Comparison of ENCODE assay signal across 15 cellular contexts in genomic region chr12:80807640-80808288, GRCh38.
DNase-seq lines count a peak whose midpoint lies in the region; ATAC-seq and TF ChIP-seq lines count a peak whose summit lies in the region.
"Had no signal": no experiment of that assay in that cellular context is flagged by ENCODE, and none has a peak within 500 bp of the region (broad histone marks: within the 10 kb centered on the region; RNA-seq: fewer than 3 reads in every experiment).

No MANE protein-coding gene starts in this region.

- intact Hi-C loops in sigmoid colon (cut with DNase I) (no loop called here), spleen (cut with DNase I; ENCODE audit: low total_unique reads) (no loop called here)

- H3K27ac ChIP-seq in sigmoid colon (no peak overlapping the region), spleen (no peak overlapping the region)
- H3K27ac ChIP-seq: Peyer's patch, VCaP had no signal

- no peak for TF ChIP-seq CTCF in sigmoid colon (IDR thresholded peaks at IDR 0.05)
- no peak for TF ChIP-seq CTCF in spleen (IDR thresholded peaks at IDR 0.05 in 8 of 11, conservative IDR thresholded peaks at IDR 0.05 in 3 of 11)

- no peak for TF ChIP-seq POLR2A in sigmoid colon (IDR thresholded peaks at IDR 0.05)
- TF ChIP-seq POLR2A in spleen (IDR thresholded peaks at IDR 0.05): no peak

- DNase-seq in SIG-M5 treated with dmso at 0.1 percent for 504 hours (lab: John Stamatoyannopoulos, UW; ENCODE audit: unreplicated experiment): peak; percentile 28
- no peak for DNase-seq in SIG-M5 (lab: John Stamatoyannopoulos, UW)
- DNase-seq in sigmoid colon: no peak
- no peak for DNase-seq in spleen
- no peak for DNase-seq in NK-92 treated with Interleukin-12 subunit alpha and Interleukin-12 subunit beta, amount 100 ng/mL, for 24 hours (lab: John Stamatoyannopoulos, UW)
- no peak for DNase-seq in NCI-H526 (lab: John Stamatoyannopoulos, UW)
- DNase-seq: 8988T, cerebellar nuclear complex, NCI-H1417, nucleus accumbens, Peyer's patch had no signal

- H3K4me3 ChIP-seq in sigmoid colon (no peak overlapping the region), spleen (no peak overlapping the region)
- H3K4me3 ChIP-seq: Peyer's patch had no signal

- WGBS in sigmoid colon, 2 donors: 78 to 90% methylated on average over 4 of the region's 4 CpGs
- 76 to 93% (median 87%) methylated on average over 4 of the region's 4 CpGs for WGBS in spleen, 5 donors

- H3K4me1 ChIP-seq in sigmoid colon: no peaks in the 10 kb centered on the region
- H3K4me1 ChIP-seq in spleen: no peaks in the 10 kb centered on the region
- H3K4me1 ChIP-seq: Peyer's patch had no signal

- H3K27me3 ChIP-seq in sigmoid colon (no peaks in the 10 kb centered on the region), spleen (replicated peaks in 1 of 7) (no peaks in the 10 kb centered on the region)
- H3K27me3 ChIP-seq: Peyer's patch had no signal

- TF ChIP-seq EP300 in sigmoid colon (IDR thresholded peaks at IDR 0.05): no peak

- ATAC-seq in HG02623 (IDR thresholded peaks at IDR 0.05; ENCODE audit: unreplicated experiment) (peak; percentile 83), HG03442 (IDR thresholded peaks at IDR 0.05; ENCODE audit: unreplicated experiment) (peak; percentile 97)
- ATAC-seq: HCT116 had no signal

- H3K9me3 ChIP-seq in sigmoid colon (no peaks in the 10 kb centered on the region), spleen (no peaks in the 10 kb centered on the region)
- H3K9me3 ChIP-seq: Peyer's patch had no signal

- no peaks in the 10 kb centered on the region for H3K36me3 ChIP-seq in sigmoid colon
- H3K36me3 ChIP-seq in spleen: peaks cover 0 to 58% (median 0%) of the 10 kb centered on the region in 6 donors
- H3K36me3 ChIP-seq: Peyer's patch had no signal
